ENCODE assay signal across 8 cellular contexts in genomic region chr6:143536461-143536865, GRCh38. TPM values are rescaled to one million over a fixed set of nuclear protein-coding genes. Genes with fewer than 3 reads are reported as not detected.
A peak's percentile ranks its signal among the peaks of the same experiment; 100 is the strongest.
DNase-seq lines count a peak whose midpoint lies in the region; ATAC-seq, FAIRE-seq and TF ChIP-seq lines count a peak whose summit lies in the region.

No MANE protein-coding gene starts in this region.

- DNase-seq in AG10803 (ENCODE audit: low read depth) (peak; percentile 42), GM19239 (ENCODE audit: insufficient read length, low spot score) (peak; percentile 43), RWPE2 (ENCODE audit: low spot score) (no peak), cardiac septum (ENCODE audit: low spot score) (peak; percentile 86), hepatic stellate cell (ENCODE audit: low spot score) (no peak)
- peak; percentile 63 for DNase-seq in activated naive CD4-positive, alpha-beta T cell treated with Interleukin-2 at 50 U/mL for 16 hours

- FAIRE-seq in GM19239 (lab: Jason Lieb, UNC) = no peak

- H3K9me3 ChIP-seq in RWPE2 (ENCODE audit: severe bottlenecking) = no peaks in the 10 kb centered on the region

- no peaks in the 10 kb centered on the region for H3K27me3 ChIP-seq in RWPE2 (ENCODE audit: insufficient read depth, poor library complexity, severe bottlenecking)
- no peaks in the 10 kb centered on the region for H3K27me3 ChIP-seq in rectal smooth muscle tissue (ENCODE audit: control insufficient read depth, insufficient read depth, low read length)

- H3K9ac ChIP-seq in rectal smooth muscle tissue (ENCODE audit: low read length) = peak overlapping the region; percentile 17

- intact Hi-C loops in cardiac septum (cut with DNase I) = loop anchor here (2.0 kb wide), 1 partner anchor 26 kb away; the partner anchor contains the start of gene FUCA2

- no peak; the same call in 1 of the 2 replicates for TF ChIP-seq CTCF in AG10803 (conservative IDR thresholded peaks at IDR 0.05; ENCODE audit: low read length)
- no peak for TF ChIP-seq CTCF in RWPE2 (IDR thresholded peaks at IDR 0.05; ENCODE audit: poor library complexity, severe bottlenecking)

- H3K36me3 ChIP-seq in RWPE2 (ENCODE audit: low read depth) (no peaks in the 10 kb centered on the region), rectal smooth muscle tissue (ENCODE audit: control insufficient read depth, insufficient read depth, low read length) (no peaks in the 10 kb centered on the region)

- peak overlapping the region; percentile 70 for H3K4me3 ChIP-seq in AG10803 (ENCODE audit: low read length)
- peak overlapping the region; percentile 84 for H3K4me3 ChIP-seq in RWPE2 (ENCODE audit: severe bottlenecking)
- peak overlapping the region; percentile 80 for H3K4me3 ChIP-seq in rectal smooth muscle tissue (ENCODE audit: low read length)

- ATAC-seq in HG03342 (IDR thresholded peaks at IDR 0.05; ENCODE audit: unreplicated experiment) (peak; percentile 51), RWPE2 (ENCODE audit: low read depth) (peak; percentile 76)

- peak overlapping the region; percentile 19 for H3K27ac ChIP-seq in RWPE2 (ENCODE audit: poor library complexity, severe bottlenecking)
- peak overlapping the region; percentile 4 for H3K27ac ChIP-seq in rectal smooth muscle tissue (ENCODE audit: low read depth, low read length)

- H3K4me1 ChIP-seq in RWPE2 (ENCODE audit: insufficient read depth, poor library complexity, severe bottlenecking) (no peaks in the 10 kb centered on the region), rectal smooth muscle tissue (ENCODE audit: control insufficient read depth, insufficient read depth, low read length) (no peaks in the 10 kb centered on the region)

RNA-seq across cellular contexts. Expression of gene FUCA2, which starts 24.9 kb away (rescaled TPM):
- 37.8 TPM for total RNA-seq in cardiac septum

Comparison
In these comparisons a context has a peak if more than half of its experiments do, and no peak if none do; other contexts are left out.
1. DNase-seq: peak in AG10803 (single experiment), GM19239 (single experiment), activated naive CD4-positive, alpha-beta T cell treated with Interleukin-2 at 50 U/mL for 16 hours (single experiment) and cardiac septum (single experiment); none in RWPE2 (single experiment) and hepatic stellate cell (single experiment).
2. Peak in every context shown above with its lines, with median percentiles within 50 percentile points of each other: H3K4me3 ChIP-seq.